In genomic region chr12:80707830-80708534, GRCh38 we compare ENCODE assay signal across 15 cellular contexts. TPM values are rescaled to one million over a fixed set of nuclear protein-coding genes. Genes with fewer than 3 reads are reported as not detected.
DNase-seq lines count a peak whose midpoint lies in the region; ATAC-seq, FAIRE-seq and TF ChIP-seq lines count a peak whose summit lies in the region.
"Had no signal": no experiment of that assay in that cellular context is flagged by ENCODE, and none has a peak within 500 bp of the region (broad histone marks: within the 10 kb centered on the region; RNA-seq: fewer than 3 reads in every experiment).

No MANE protein-coding gene starts in this region.

- in situ Hi-C loops in GM12878 (cut with MboI): no loop called here

- intact Hi-C loops in GM12878 (cut with micrococcal nuclease; ENCODE audit: unreplicated experiment): no loop called here

- no peak overlapping the region for H3K4me3 ChIP-seq in GM12878
- H3K4me3 ChIP-seq: adrenal gland; BLaER1 treated with 17β-estradiol and CSF1 and Interleukin-3, amounts not matched to agents 10 nM and 100 nM; PC-9 had no signal

- TF ChIP-seq CTCF in GM12878 (IDR thresholded peaks at IDR 0.05 in 2 of 3, conservative IDR thresholded peaks at IDR 0.05 in 1 of 3; ENCODE audit: control insufficient read depth in 2 of 3, extremely low read depth in 1 of 3, insufficient read depth in 1 of 3, low read depth in 3 of 3, low read length in 3 of 3): no peak

- H3K4me1 ChIP-seq in GM12878 (ENCODE audit: control insufficient read depth, insufficient read depth, low read length): peaks cover 9% of the 10 kb centered on the region; the same call in 1 of the 2 replicates
- H3K4me1 ChIP-seq: adrenal gland; BLaER1 treated with 17β-estradiol and CSF1 and Interleukin-3, amounts not matched to agents 10 nM and 100 nM had no signal

- no peak overlapping the region for H3K9ac ChIP-seq in GM12878 (ENCODE audit: control insufficient read depth, insufficient read depth, low read length)
- H3K9ac ChIP-seq: BLaER1 treated with 17β-estradiol and CSF1 and Interleukin-3, amounts not matched to agents 10 nM and 100 nM had no signal

- no peaks in the 10 kb centered on the region for H3K9me3 ChIP-seq in GM12878 (replicated peaks; ENCODE audit: control insufficient read depth, insufficient read depth, low read length)
- H3K9me3 ChIP-seq: adrenal gland had no signal

- DNase-seq in GM12878 (ENCODE audit: low read depth, low spot score) (no peak), iPS-NIHi11 (ENCODE audit: low spot score) (peak; percentile 47), retina (peak; percentile 76), GM12891 (ENCODE audit: insufficient read length, low spot score) (no peak), SIG-M5 treated with dmso at 0.1 percent for 504 hours (lab: John Stamatoyannopoulos, UW; ENCODE audit: unreplicated experiment) (no peak)
- DNase-seq: activated T-cell treated with anti-CD3 and anti-CD28 coated beads, Interleukin-2, amount 50 U/mL, for 4 hours; adrenal gland; NCI-H1105; NCI-H446; PC-9 had no signal

- H4K20me1 ChIP-seq in GM12878 (ENCODE audit: control insufficient read depth, insufficient read depth): no peaks in the 10 kb centered on the region
- H4K20me1 ChIP-seq: BLaER1 treated with 17β-estradiol and CSF1 and Interleukin-3, amounts not matched to agents 10 nM and 100 nM had no signal

- FAIRE-seq in GM12878 (lab: Jason Lieb, UNC): no peak
- no peak for FAIRE-seq in GM12891 (lab: Jason Lieb, UNC)

- no peak overlapping the region for H2AFZ ChIP-seq in GM12878 (ENCODE audit: control insufficient read depth, low read depth, low read length)
- H2AFZ ChIP-seq: PC-9 had no signal

- TF ChIP-seq EP300 in GM12878 (IDR thresholded peaks at IDR 0.05; ENCODE audit: borderline replicate concordance in 1 of 2, control insufficient read depth in 1 of 2, low read depth in 2 of 2, low read length in 2 of 2): no peak

- no peak overlapping the region for H3K27ac ChIP-seq in GM12878 (ENCODE audit: control insufficient read depth, insufficient read depth)
- H3K27ac ChIP-seq: adrenal gland; BLaER1 treated with 17β-estradiol and CSF1 and Interleukin-3, amounts not matched to agents 10 nM and 100 nM; PC-9 had no signal

- H3K4me2 ChIP-seq in GM12878 (ENCODE audit: control insufficient read depth, insufficient read depth): peak overlapping the region; percentile 22; the same call in 1 of the 2 replicates
- H3K4me2 ChIP-seq: BLaER1 treated with 17β-estradiol and CSF1 and Interleukin-3, amounts not matched to agents 10 nM and 100 nM; PC-9 had no signal

- H3K36me3 ChIP-seq in GM12878 (ENCODE audit: control insufficient read depth in 2 of 2, insufficient read depth in 2 of 2, low read length in 1 of 2): no peaks in the 10 kb centered on the region
- H3K36me3 ChIP-seq: adrenal gland; BLaER1 treated with 17β-estradiol and CSF1 and Interleukin-3, amounts not matched to agents 10 nM and 100 nM had no signal

- RAD21 ChIA-PET in GM12878 (lab: Charles Lee; ENCODE audit: unreplicated experiment): no interaction called here

- POLR2A ChIA-PET in GM12878 (lab: Charles Lee): no interaction called here

- no TSS peak for BruUV-seq in GM12878 (replicated peaks; lab: Mats Ljungman, UMichigan)

- no peak for TF ChIP-seq RAD21 in GM12878 (IDR thresholded peaks at IDR 0.05; ENCODE audit: insufficient read depth, low read depth, low read length)

- peak; percentile 15 for ATAC-seq in GM18909 (IDR thresholded peaks at IDR 0.05; ENCODE audit: poor library complexity, unreplicated experiment)
- no peak for ATAC-seq in GM12878
- no peak for ATAC-seq in HG02610 (IDR thresholded peaks at IDR 0.05; ENCODE audit: unreplicated experiment)
- ATAC-seq in HG03439 (IDR thresholded peaks at IDR 0.05; ENCODE audit: unreplicated experiment): no peak
- ATAC-seq: activated T-cell treated with anti-CD3 and anti-CD28 coated beads, Interleukin-2, amount 50 U/mL, for 4 hours had no signal

- H3K79me2 ChIP-seq in GM12878 (ENCODE audit: control insufficient read depth, insufficient read depth, low read length): no peaks in the 10 kb centered on the region

- CTCF ChIA-PET in GM12878 (lab: Yijun Ruan, JAX): no interaction called here

- SMC1A ChIA-PET in GM12878 (lab: Charles Lee; ENCODE audit: uncharacterized antibody, unreplicated experiment): no interaction called here

- WGBS in GM12878 (ENCODE audit: insufficient coverage, insufficient replicate concordance, low lambda C conversion rate, missing lambda C conversion rate): 49% methylated on average over 32 of the region's 37 CpGs

- no peak for TF ChIP-seq POLR2A in GM12878 (IDR thresholded peaks at IDR 0.05; ENCODE audit: low read depth, low read length)
- TF ChIP-seq POLR2A in GM12891 (IDR thresholded peaks at IDR 0.05; ENCODE audit: low read depth, low read length): no peak

- peaks cover 2 to 14% of the 10 kb centered on the region in 2 experiments; a peak in 3 of 4 replicates for H3K27me3 ChIP-seq in GM12878 (replicated peaks in 1 of 2; ENCODE audit: control insufficient read depth in 2 of 2, insufficient read depth in 2 of 2, low read length in 1 of 2)
- H3K27me3 ChIP-seq: BLaER1 treated with 17β-estradiol and CSF1 and Interleukin-3, amounts not matched to agents 10 nM and 100 nM had no signal

TF ChIP-seq in GM12878, 131 proteins besides CTCF, POLR2A, EP300 and RAD21 (continues in another document):
- TF ChIP-seq POLR2AphosphoS5 (IDR thresholded peaks at IDR 0.05; ENCODE audit: low read length) (no peak), CBX3 (IDR thresholded peaks at IDR 0.05; ENCODE audit: borderline replicate concordance, low read depth) (no peak), BCL11A (IDR thresholded peaks at IDR 0.05; ENCODE audit: low read depth, low read length) (no peak), POU2F2 (IDR thresholded peaks at IDR 0.05; ENCODE audit: borderline replicate concordance, low read depth, low read length) (no peak), EED (IDR thresholded peaks at IDR 0.05; ENCODE audit: low read depth) (no peak), HDGF (IDR thresholded peaks at IDR 0.05) (no peak), TCF12 (IDR thresholded peaks at IDR 0.05; ENCODE audit: low read depth, low read length) (no peak), SP1 (IDR thresholded peaks at IDR 0.05; ENCODE audit: low read depth, low read length) (no peak), CEBPB (IDR thresholded peaks at IDR 0.05; ENCODE audit: borderline replicate concordance in 1 of 2, low read depth in 2 of 2, low read length in 2 of 2) (no peak), MEF2B (IDR thresholded peaks at IDR 0.05; ENCODE audit: partially characterized antibody, poor library complexity, severe bottlenecking) (no peak), CREM (IDR thresholded peaks at IDR 0.05; ENCODE audit: low read depth) (no peak)

TF ChIP-seq in GM12891, 5 proteins besides CTCF, POLR2A, EP300 and RAD21:
- TF ChIP-seq POLR2AphosphoS5 (IDR thresholded peaks at IDR 0.05; ENCODE audit: low read depth, low read length): no peak
- no peak for TF ChIP-seq SPI1 (IDR thresholded peaks at IDR 0.05; ENCODE audit: low read depth, low read length)

RNA-seq across cellular contexts. Expression of gene MYF6, which starts 0.5 kb away (rescaled TPM):
- not detected in 2 replicates for total RNA-seq in GM12878 (2013; cell fraction: nucleolus; rRNA removed)
- not detected in 2 replicates for total RNA-seq in GM12878 (2014; rRNA removed)
- total RNA-seq in GM12878 (2014; rRNA removed; fragmentation: Illumina TruSeq; extraction: Trizol): not detected in 2 replicates
- not detected in 2 replicates for total RNA-seq in GM12878 (2021)
- not detected for polyA plus RNA-seq in GM12878 (2011; ENCODE audit: low read depth)
- polyA plus RNA-seq in GM12878 (2011; rRNA removed): not detected in 2 replicates
- not detected in 2 replicates for polyA plus RNA-seq in GM12878 (2011; cell fraction: cytosol; rRNA removed)
- polyA plus RNA-seq in GM12878 (2011; cell fraction: nucleus; rRNA removed): not detected in 2 replicates
- not detected in 2 replicates for polyA plus RNA-seq in GM12878 (2012)
- not detected in 2 replicates for polyA plus RNA-seq in GM12878 (2014; fragmentation: Illumina TruSeq; extraction: Trizol)
- not detected for polyA plus RNA-seq in GM12878 (2014; fragmentation: Nextera tagmentation; extraction: Ambion mirVana)
- not detected in 2 replicates for polyA plus RNA-seq in GM12878 (2014; rRNA removed)
- not detected for polyA plus RNA-seq in GM12878 (2016; fragmentation: Nextera tagmentation; extraction: Ambion mirVana)
- not detected in 2 replicates for polyA minus RNA-seq in GM12878 (2011; rRNA and poly(A)+ RNA removed)
- not detected in 2 replicates for polyA minus RNA-seq in GM12878 (2011; cell fraction: cytosol; rRNA and poly(A)+ RNA removed)
- not detected in 2 replicates for polyA minus RNA-seq in GM12878 (2011; cell fraction: nucleus; rRNA and poly(A)+ RNA removed)
- polyA plus RNA-seq in GM12891 (2012; ENCODE audit: low read depth, missing spikeins): not detected
- total RNA-seq: activated T-cell treated with anti-CD3 and anti-CD28 coated beads, Interleukin-2, amount 50 U/mL, for 4 hours; PC-9; T-helper 1 cell treated with Interleukin-12 subunit alpha and Interleukin-12 subunit beta and Interleukin-4 antibody, amounts not matched to agents 30 ng/mL and 1 ng/mL, for 36 hours had no signal

RNA-seq across cellular contexts. Expression of gene MYF5, which starts 8.7 kb away (rescaled TPM):
- not detected in 2 replicates for total RNA-seq in GM12878 (2013; cell fraction: nucleolus; rRNA removed)
- total RNA-seq in GM12878 (2014; rRNA removed) (not detected in 2 replicates), GM12878 (2014; rRNA removed; fragmentation: Illumina TruSeq; extraction: Trizol) (not detected in 2 replicates), GM12878 (2021) (not detected in 2 replicates)
- polyA plus RNA-seq in GM12878 (2011; ENCODE audit: low read depth): not detected
- polyA plus RNA-seq in GM12878 (2011; rRNA removed) (not detected in 2 replicates), GM12878 (2014; fragmentation: Illumina TruSeq; extraction: Trizol) (not detected in 2 replicates), GM12878 (2014; fragmentation: Nextera tagmentation; extraction: Ambion mirVana) (not detected), GM12878 (2014; rRNA removed) (not detected in 2 replicates), GM12878 (2016; fragmentation: Nextera tagmentation; extraction: Ambion mirVana) (not detected)
- polyA plus RNA-seq in GM12878 (2011; cell fraction: cytosol; rRNA removed): not detected in 2 replicates
- not detected in 2 replicates for polyA plus RNA-seq in GM12878 (2011; cell fraction: nucleus; rRNA removed)
- polyA plus RNA-seq in GM12878 (2012): not detected in 2 replicates
- polyA minus RNA-seq in GM12878 (2011; rRNA and poly(A)+ RNA removed): not detected in 2 replicates
- polyA minus RNA-seq in GM12878 (2011; cell fraction: cytosol; rRNA and poly(A)+ RNA removed): not detected in 2 replicates
- polyA minus RNA-seq in GM12878 (2011; cell fraction: nucleus; rRNA and poly(A)+ RNA removed): not detected in 2 replicates
- polyA plus RNA-seq in GM12891 (2012; ENCODE audit: low read depth, missing spikeins): not detected
- total RNA-seq: activated T-cell treated with anti-CD3 and anti-CD28 coated beads, Interleukin-2, amount 50 U/mL, for 4 hours; adrenal gland; PC-9; T-helper 1 cell treated with Interleukin-12 subunit alpha and Interleukin-12 subunit beta and Interleukin-4 antibody, amounts not matched to agents 30 ng/mL and 1 ng/mL, for 36 hours had no signal
- polyA plus RNA-seq: adrenal gland had no signal

Comparison
In these comparisons a context has a peak if more than half of its experiments do, and no peak if none do; other contexts are left out.
1. DNase-seq: peak in iPS-NIHi11 (single experiment) and retina (single experiment); none in GM12878 (single experiment), GM12891 (single experiment) and SIG-M5 treated with dmso at 0.1 percent for 504 hours (single experiment).